ENCODE assay signal across 1 cellular context in genomic region chr3:158768881-158769518, GRCh38.
TF ChIP-seq lines count a peak whose summit lies in the region.

No MANE protein-coding gene starts in this region.

TF ChIP-seq in HCT116, 20 proteins besides CTCF, POLR2A, EP300 and RAD21 (continued from another document):
- no peak for TF ChIP-seq ZBTB33 (IDR thresholded peaks at IDR 0.05; ENCODE audit: extremely low read depth, insufficient replicate concordance, low read length)
